ENCODE assay signal across 27 cellular contexts in the genomic region with DNA sequence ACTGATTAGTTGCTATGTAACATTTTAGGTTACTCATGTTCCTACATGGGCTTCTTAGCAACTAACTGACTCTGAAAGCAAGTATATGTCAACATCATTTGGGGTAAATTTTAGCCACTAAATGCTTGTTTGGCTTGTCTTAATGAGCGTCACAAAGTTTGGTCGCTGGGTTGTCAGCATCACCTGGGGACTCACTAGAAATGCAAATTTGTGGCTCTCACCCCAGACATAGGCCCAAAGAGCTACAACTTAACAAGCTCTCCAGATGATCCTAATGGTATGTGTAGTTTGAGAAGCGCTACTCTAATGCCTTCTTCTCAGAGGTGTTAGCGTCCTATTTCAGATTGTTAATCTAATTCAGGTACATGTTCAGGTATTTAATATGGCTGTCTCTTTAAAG.
"Had no signal": no experiment of that assay in that cellular context is flagged by ENCODE, and none has a peak within 500 bp of the region (broad histone marks: within the 10 kb centered on the region; RNA-seq: fewer than 3 reads in every experiment).

No MANE protein-coding gene starts in this region.

- H3K9me3 ChIP-seq: ascending aorta had no signal

- ATAC-seq: activated CD8-positive, alpha-beta T cell treated with anti-CD3 and anti-CD28 coated beads for 36 hours; activated naive CD8-positive, alpha-beta T cell treated with anti-CD3 and anti-CD28 coated beads, Interleukin-2, amount 50 U/mL, for 24 hours; activated T-cell treated with anti-CD3 and anti-CD28 coated beads, Interleukin-2, amount 50 U/mL, for 4 hours had no signal

- H3K27me3 ChIP-seq: ascending aorta, cardiac muscle cell had no signal

- H3K4me1 ChIP-seq: ascending aorta had no signal

- H3K4me3 ChIP-seq: ascending aorta, cardiac muscle cell had no signal

- H3K27ac ChIP-seq: ascending aorta, cardiac muscle cell, VCaP had no signal

- H3K36me3 ChIP-seq: ascending aorta, cardiac muscle cell had no signal

- DNase-seq: activated B cell treated with CpG ODN at 0.5 μM for 24 hours; activated CD4-positive, alpha-beta memory T cell treated with anti-CD3 and anti-CD28 coated beads for 36 hours; activated CD4-positive, alpha-beta T cell treated with anti-CD3 and anti-CD28 coated beads for 4 hours; activated CD4-positive, alpha-beta T cell treated with anti-CD3 and anti-CD28 coated beads, Interleukin-2, amount 10 ng/mL, durations not matched to agents 24 days and 14 days; activated CD4-positive, alpha-beta T cell treated with anti-CD3 and anti-CD28 coated beads, Interleukin-2, amount 50 U/mL, for 1 hour; activated CD4-positive, alpha-beta T cell treated with anti-CD3 and anti-CD28 coated beads, Interleukin-2, amount 50 U/mL, for 4 hours; activated CD4-positive, CD25-positive, alpha-beta regulatory T cell treated with anti-CD3 and anti-CD28 coated beads, Interleukin-2, amount 50 U/mL, for 72 hours; activated CD8-positive, alpha-beta memory T cell treated with anti-CD3 and anti-CD28 coated beads, Interleukin-2, amount 50 U/mL, for 4 hours; activated CD8-positive, alpha-beta T cell treated with anti-CD3 and anti-CD28 coated beads for 36 hours; activated effector memory CD4-positive, alpha-beta T cell treated with Interleukin-2 at 50 U/mL for 16 hours; activated gamma-delta T cell; activated naive CD4-positive, alpha-beta T cell treated with anti-CD3 and anti-CD28 coated beads, Interleukin-2, amount 10 ng/mL, durations not matched to agents 7 days and 5 days; activated naive CD4-positive, alpha-beta T cell treated with Interleukin-2 at 50 U/mL for 16 hours; activated naive CD8-positive, alpha-beta T cell treated with anti-CD3 and anti-CD28 coated beads, Interleukin-2, amount 10 ng/mL, durations not matched to agents 7 days and 5 days; activated naive CD8-positive, alpha-beta T cell treated with anti-CD3 and anti-CD28 coated beads, Interleukin-2, amount 50 U/mL, for 24 hours; activated T-cell treated with anti-CD3 and anti-CD28 coated beads for 4 hours; activated T-cell treated with anti-CD3 and anti-CD28 coated beads, Interleukin-2, amount 50 U/mL, for 1 hour; activated T-cell treated with anti-CD3 and anti-CD28 coated beads, Interleukin-2, amount 50 U/mL, for 4 hours; amygdala; anterior cingulate cortex; caudate nucleus; cerebellar nuclear complex; T-helper 2 cell; T-helper 9 cell had no signal
